8 cellular contexts compared by ENCODE assay signal in genomic region chr7:101953248-101953819, GRCh38.
A peak's percentile ranks its signal among the peaks of the same experiment; 100 is the strongest.
DNase-seq lines count a peak whose midpoint lies in the region; ATAC-seq and TF ChIP-seq lines count a peak whose summit lies in the region.

No MANE protein-coding gene starts in this region.

- H3K4me3 Mint-ChIP-seq in CD4-positive, alpha-beta T cell = no peak overlapping the region

- DNase-seq in GM13976 (ENCODE audit: low spot score) (peak; percentile 84), dedifferentiated amniotic fluid mesenchymal stem cell (ENCODE audit: extremely low spot score) (peak; percentile 43), retinal pigment epithelial cell (ENCODE audit: low read depth) (peak; percentile 65), NCI-H82 (lab: John Stamatoyannopoulos, UW) (no peak), cerebellum (ENCODE audit: low spot score) (no peak)
- no peak for DNase-seq in CD4-positive, alpha-beta T cell

- intact Hi-C loops in CD4-positive, alpha-beta T cell (cut with DNase I, micrococcal nuclease) = no loop called here

- no peak overlapping the region for H3K9ac ChIP-seq in HUES64 (ENCODE audit: low read depth, low read length)

- no peak for ATAC-seq in HG03457 (IDR thresholded peaks at IDR 0.05; ENCODE audit: unreplicated experiment)
- no peak for ATAC-seq in CD4-positive, alpha-beta T cell (ENCODE audit: poor library complexity)

- H3K4me1 Mint-ChIP-seq in CD4-positive, alpha-beta T cell (ENCODE audit: low read depth) = peaks cover 14% of the 10 kb centered on the region

- no peaks in the 10 kb centered on the region for H3K27me3 Mint-ChIP-seq in CD4-positive, alpha-beta T cell

- in situ Hi-C loops in GM13976 (cut with MboI; ENCODE audit: low sequenced_read_pairs, unreplicated experiment) = no loop called here

- no peaks in the 10 kb centered on the region for H3K9me3 ChIP-seq in HUES64 (ENCODE audit: insufficient read depth, low read depth, low read length)
- no peaks in the 10 kb centered on the region for H3K9me3 ChIP-seq in CD4-positive, alpha-beta T cell (ENCODE audit: control insufficient read depth, low read length)

- H3K4me3 ChIP-seq in HUES64 (ENCODE audit: low read length) (no peak overlapping the region), retinal pigment epithelial cell (ENCODE audit: low read length) (no peak overlapping the region)

- H3K36me3 ChIP-seq in HUES64 (ENCODE audit: insufficient read depth, low read length) = no peaks in the 10 kb centered on the region

- peak overlapping the region; percentile 8; the same call in 1 of the 2 replicates for H3K27ac ChIP-seq in HUES64 (ENCODE audit: low read depth, low read length)
- H3K27ac ChIP-seq in CD4-positive, alpha-beta T cell (ENCODE audit: low read depth, low read length) = no peak overlapping the region

- no peak for TF ChIP-seq CTCF in GM13976 (IDR thresholded peaks at IDR 0.05; ENCODE audit: borderline replicate concordance, control extremely low read depth, extremely low read depth, insufficient read depth, missing control alignments)
- no peak for TF ChIP-seq CTCF in retinal pigment epithelial cell (conservative IDR thresholded peaks at IDR 0.05; ENCODE audit: low read depth, low read length)
- no peak for TF ChIP-seq CTCF in CD4-positive, alpha-beta T cell (IDR thresholded peaks at IDR 0.05)

- H3K27me3 ChIP-seq in HUES64 (ENCODE audit: insufficient read depth, low read length) = no peaks in the 10 kb centered on the region
- no peaks in the 10 kb centered on the region for H3K27me3 ChIP-seq in CD4-positive, alpha-beta T cell (ENCODE audit: control insufficient read depth, insufficient read depth, low read length)

- H3K36me3 Mint-ChIP-seq in CD4-positive, alpha-beta T cell (ENCODE audit: low read depth) = no peaks in the 10 kb centered on the region

- WGBS in HUES64 = 96% methylated on average over 14 of the region's 14 CpGs

- POLR2A ChIA-PET in CD4-positive, alpha-beta T cell (lab: Charles Lee) = interaction anchor here (0.6 kb wide), 1 partner anchor 105 kb away, joined by 3 read pairs; no protein-coding TSS in a partner anchor

- no peaks in the 10 kb centered on the region for H3K9me3 Mint-ChIP-seq in CD4-positive, alpha-beta T cell

- no peak overlapping the region for H3K27ac Mint-ChIP-seq in CD4-positive, alpha-beta T cell

- CTCF ChIA-PET in CD4-positive, alpha-beta T cell (lab: Charles Lee) = no interaction called here

- H3K4me1 ChIP-seq in HUES64 (ENCODE audit: insufficient read depth, low read length) = peaks cover 14% of the 10 kb centered on the region

Comparison
In these comparisons a context has a peak if more than half of its experiments do, and no peak if none do; other contexts are left out.
1. DNase-seq: peak in GM13976 (single experiment), dedifferentiated amniotic fluid mesenchymal stem cell (single experiment) and retinal pigment epithelial cell (single experiment); none in NCI-H82 (single experiment), CD4-positive, alpha-beta T cell (0 of 10) and cerebellum (single experiment).